ENCODE assay signal across 28 cellular contexts in genomic region chr19:15445227-15445605, GRCh38. TPM values are rescaled to one million over a fixed set of nuclear protein-coding genes. Genes with fewer than 3 reads are reported as not detected.
"Had no signal": no experiment of that assay in that cellular context is flagged by ENCODE, and none has a peak within 500 bp of the region (broad histone marks: within the 10 kb centered on the region; RNA-seq: fewer than 3 reads in every experiment).

No MANE protein-coding gene starts in this region.

- DNase-seq: activated B cell treated with CpG ODN at 0.5 μM for 24 hours; activated CD4-positive, alpha-beta memory T cell treated with anti-CD3 and anti-CD28 coated beads, Interleukin-2, amount 10 ng/mL, durations not matched to agents 7 days and 5 days; activated CD4-positive, alpha-beta T cell treated with anti-CD3 and anti-CD28 coated beads for 36 hours; activated CD4-positive, alpha-beta T cell treated with anti-CD3 and anti-CD28 coated beads, Interleukin-2, amount 50 U/mL, for 1 hour; activated gamma-delta T cell treated with Interleukin-2 at 50 U/mL for 16 hours; activated naive CD4-positive, alpha-beta T cell treated with anti-CD3 and anti-CD28 coated beads, Interleukin-2, amount 50 U/mL, for 16 hours; activated naive CD8-positive, alpha-beta T cell treated with anti-CD3 and anti-CD28 coated beads, Interleukin-2, amount 10 ng/mL, durations not matched to agents 7 days and 5 days; activated T-cell treated with anti-CD3 and anti-CD28 coated beads for 4 hours; activated T-cell treated with anti-CD3 and anti-CD28 coated beads, Interleukin-2, amount 50 U/mL, for 72 hours; anterior cingulate cortex; Karpas-422; MM.1S; NCI-H1105; NCI-H1436; NCI-H1694 treated with DMSO at 0.1 percent for 48 hours; NCI-H2081; NCI-H446; NCI-H524; Peyer's patch; SIG-M5; T-helper 17 cell; T1000 had no signal

- H3K27me3 Mint-ChIP-seq: activated B cell treated with CpG ODN at 0.5 μM for 24 hours; activated CD4-positive, alpha-beta memory T cell treated with anti-CD3 and anti-CD28 coated beads, Interleukin-2, amount 10 ng/mL, durations not matched to agents 7 days and 5 days; activated CD4-positive, alpha-beta T cell treated with anti-CD3 and anti-CD28 coated beads for 36 hours; activated naive CD8-positive, alpha-beta T cell treated with anti-CD3 and anti-CD28 coated beads, Interleukin-2, amount 10 ng/mL, durations not matched to agents 7 days and 5 days; T-helper 17 cell had no signal

- H3K27me3 ChIP-seq: adrenal gland, body of pancreas, Peyer's patch had no signal

- H3K27ac Mint-ChIP-seq: activated B cell treated with CpG ODN at 0.5 μM for 24 hours; activated CD4-positive, alpha-beta memory T cell treated with anti-CD3 and anti-CD28 coated beads, Interleukin-2, amount 10 ng/mL, durations not matched to agents 7 days and 5 days; activated CD4-positive, alpha-beta T cell treated with anti-CD3 and anti-CD28 coated beads for 36 hours; activated naive CD8-positive, alpha-beta T cell treated with anti-CD3 and anti-CD28 coated beads, Interleukin-2, amount 10 ng/mL, durations not matched to agents 7 days and 5 days; activated T-cell treated with anti-CD3 and anti-CD28 coated beads, Interleukin-2, amount 50 U/mL, for 72 hours; activated T-helper 2 cell treated with anti-CD3 and anti-CD28 coated beads, Interferon-gamma antibody, Interleukin-2, Interleukin-4, amounts not matched to agents 10 μg/mL and 5 μg/mL and 100 μg/mL, durations not matched to agents 14 hours and 24 hours and 36 hours; T-helper 17 cell had no signal

- H3K9me3 Mint-ChIP-seq: activated B cell treated with CpG ODN at 0.5 μM for 24 hours; activated CD4-positive, alpha-beta memory T cell treated with anti-CD3 and anti-CD28 coated beads, Interleukin-2, amount 10 ng/mL, durations not matched to agents 7 days and 5 days; activated naive CD8-positive, alpha-beta T cell treated with anti-CD3 and anti-CD28 coated beads, Interleukin-2, amount 10 ng/mL, durations not matched to agents 7 days and 5 days; activated T-cell treated with anti-CD3 and anti-CD28 coated beads, Interleukin-2, amount 50 U/mL, for 72 hours; activated T-helper 2 cell treated with anti-CD3 and anti-CD28 coated beads, Interferon-gamma antibody, Interleukin-2, Interleukin-4, amounts not matched to agents 10 μg/mL and 5 μg/mL and 100 μg/mL, durations not matched to agents 14 hours and 24 hours and 36 hours had no signal

- H3K9me3 ChIP-seq: adrenal gland, body of pancreas, Peyer's patch had no signal

- H3K27ac ChIP-seq: adrenal gland, body of pancreas, Peyer's patch had no signal

- H3K36me3 ChIP-seq: adrenal gland, Peyer's patch had no signal

- H3K4me3 ChIP-seq: adrenal gland, body of pancreas, K562, Peyer's patch had no signal

- H3K4me3 Mint-ChIP-seq: activated B cell treated with CpG ODN at 0.5 μM for 24 hours; activated CD4-positive, alpha-beta memory T cell treated with anti-CD3 and anti-CD28 coated beads, Interleukin-2, amount 10 ng/mL, durations not matched to agents 7 days and 5 days; activated CD4-positive, alpha-beta T cell treated with anti-CD3 and anti-CD28 coated beads for 36 hours; activated naive CD8-positive, alpha-beta T cell treated with anti-CD3 and anti-CD28 coated beads, Interleukin-2, amount 10 ng/mL, durations not matched to agents 7 days and 5 days; activated T-cell treated with anti-CD3 and anti-CD28 coated beads, Interleukin-2, amount 50 U/mL, for 72 hours; T-helper 17 cell had no signal

- ATAC-seq: activated CD4-positive, alpha-beta T cell treated with anti-CD3 and anti-CD28 coated beads for 36 hours; activated T-cell treated with anti-CD3 and anti-CD28 coated beads, Interleukin-2, amount 50 U/mL, for 72 hours; body of pancreas; K562; T-helper 17 cell had no signal

RNA-seq across cellular contexts. Expression of gene RASAL3, which starts 19.1 kb away (rescaled TPM):
- total RNA-seq: bronchial epithelial cell had no signal

RNA-seq across cellular contexts. Expression of gene PGLYRP2, which starts 34.1 kb away (rescaled TPM):
- total RNA-seq: activated B cell treated with CpG ODN at 0.5 μM for 24 hours; activated CD8-positive, alpha-beta memory T cell treated with anti-CD3 and anti-CD28 coated beads for 36 hours; activated T-helper 2 cell treated with anti-CD3 and anti-CD28 coated beads, Interferon-gamma antibody, Interleukin-2, Interleukin-4, amounts not matched to agents 10 μg/mL and 5 μg/mL and 100 μg/mL, durations not matched to agents 14 hours and 24 hours and 36 hours; adrenal gland; body of pancreas; bronchial epithelial cell; K562; Peyer's patch; T-helper 17 cell had no signal
- polyA plus RNA-seq: adrenal gland, K562 had no signal
